ENCODE assay signal across 12 cellular contexts in the genomic region with DNA sequence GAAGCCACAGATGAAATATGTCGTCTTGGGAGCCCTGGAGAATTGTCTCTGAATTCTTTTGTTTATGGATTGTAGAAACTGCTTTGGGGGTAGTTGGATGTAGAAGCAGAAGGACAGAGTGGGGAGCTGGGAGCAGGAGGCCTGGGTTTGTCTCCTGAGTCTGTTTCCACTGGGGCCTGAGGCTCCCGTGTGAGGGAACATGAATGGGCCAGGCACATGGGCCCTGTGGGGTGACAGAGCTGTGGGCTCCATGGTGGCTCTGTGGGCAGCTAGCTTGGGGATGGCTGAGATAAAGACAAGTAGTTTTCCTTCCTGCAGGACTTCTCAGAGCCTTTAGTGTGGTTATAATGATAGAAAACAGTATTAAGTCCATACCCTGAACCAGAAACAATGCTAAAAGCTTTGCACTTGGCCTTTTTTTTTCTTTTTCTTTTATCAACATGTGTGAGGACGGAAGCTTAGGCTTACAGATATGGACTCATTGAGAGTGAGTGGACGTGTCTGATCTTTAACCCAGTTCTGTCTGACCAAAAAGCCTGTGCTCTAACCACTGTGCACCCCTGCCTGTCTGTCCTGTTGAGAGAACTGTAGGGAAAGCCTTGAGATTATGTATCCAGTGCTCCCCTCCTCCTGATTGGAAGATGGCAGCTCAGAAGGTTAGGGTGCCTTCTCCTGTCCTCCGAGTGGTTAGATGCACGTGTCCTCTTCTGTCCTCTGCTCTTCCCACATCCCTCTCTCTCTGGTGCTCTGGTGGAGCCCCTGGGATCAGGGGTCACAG.
DNase-seq lines count a peak whose midpoint lies in the region; ATAC-seq, FAIRE-seq and TF ChIP-seq lines count a peak whose summit lies in the region.
"Had no signal": no experiment of that assay in that cellular context is flagged by ENCODE, and none has a peak within 500 bp of the region (broad histone marks: within the 10 kb centered on the region; RNA-seq: fewer than 3 reads in every experiment).

No MANE protein-coding gene starts in this region.

- TF ChIP-seq EP300 in suprapubic skin (IDR thresholded peaks at IDR 0.05) (no peak), HepG2 (IDR thresholded peaks at IDR 0.05; ENCODE audit: low read depth in 2 of 2, low read length in 2 of 2) (no peak), HepG2 (CRISPR knock-in tag; IDR thresholded peaks at IDR 0.05; ENCODE audit: borderline replicate concordance) (no peak)

- H3K27me3 ChIP-seq in suprapubic skin (peaks cover 22% of the 10 kb centered on the region), HepG2 (ENCODE audit: control insufficient read depth in 1 of 2, insufficient read depth in 2 of 2, low read length in 2 of 2) (peaks cover 4 to 64% of the 10 kb centered on the region in 2 experiments; a peak in 3 of 5 replicates), pancreas (peaks cover 0 to 16% (median 0%) of the 10 kb centered on the region in 4 donors)
- H3K27me3 ChIP-seq: colonic mucosa, gastrocnemius medialis, vagina had no signal

- FAIRE-seq in HepG2 (lab: Jason Lieb, UNC) (no peak), pancreas (lab: Jason Lieb, UNC) (no peak)

- H3K9me3 ChIP-seq in suprapubic skin: no peaks in the 10 kb centered on the region
- H3K9me3 ChIP-seq in HepG2 (ENCODE audit: low read length): no peaks in the 10 kb centered on the region
- H3K9me3 ChIP-seq in pancreas: no peaks in the 10 kb centered on the region
- H3K9me3 ChIP-seq: colonic mucosa, gastrocnemius medialis, prostate gland, vagina had no signal

- H3K9ac ChIP-seq in HepG2 (ENCODE audit: insufficient read depth, low read depth, low read length): no peak overlapping the region

- no peaks in the 10 kb centered on the region for H4K20me1 ChIP-seq in HepG2 (ENCODE audit: insufficient read depth, low read length)

- POLR2A ChIA-PET in T-cell (lab: Charles Lee) (no interaction called here), HepG2 (lab: Yijun Ruan, JAX) (interaction anchor here (1.0 kb wide), 1 partner anchor 116 kb away, joined by 3 read pairs; a partner anchor contains a TSS)

- no TSS peak for BruUV-seq in HepG2 (replicated peaks; lab: Mats Ljungman, UMichigan)

- intact Hi-C loops in activated naive CD4-positive, alpha-beta T cell treated with anti-CD3 and anti-CD28 coated beads for 36 hours (cut with micrococcal nuclease): loop anchor here (1.0 to 2.0 kb wide), 6 partner anchors 80 to 1207 kb away; no protein-coding TSS in a partner anchor
- intact Hi-C loops in dendritic cell treated with granulocyte-macrophage colony-stimulating factor and Interleukin-4, amounts not matched to agents 40 ng/mL and 50 ng/mL, for 4 days (cut with micrococcal nuclease): loop anchor here (1.0 to 10.0 kb wide), 5 partner anchors 82 to 1066 kb away; a partner anchor contains a TSS
- intact Hi-C loops in HepG2 (cut with micrococcal nuclease; ENCODE audit: unreplicated experiment): loop anchor here (1.0 kb wide), 1 partner anchor 207 kb away; no protein-coding TSS in a partner anchor
- intact Hi-C loops in pancreas (cut with DNase I): loop anchor here in 1 of 3 donors (10.0 kb wide), 1 partner anchor 1838 kb away; no protein-coding TSS in a partner anchor

- TF ChIP-seq POLR2A in suprapubic skin (IDR thresholded peaks at IDR 0.05) (no peak), HepG2 (IDR thresholded peaks at IDR 0.05; ENCODE audit: insufficient read depth in 1 of 2, low read depth in 2 of 2, low read length in 2 of 2) (no peak)

- H3K36me3 ChIP-seq in suprapubic skin (no peaks in the 10 kb centered on the region), HepG2 (replicated peaks in 1 of 2; ENCODE audit: control insufficient read depth in 1 of 2, insufficient read depth in 2 of 2, low read length in 2 of 2) (no peaks in the 10 kb centered on the region), pancreas (no peaks in the 10 kb centered on the region)
- H3K36me3 ChIP-seq: colonic mucosa, gastrocnemius medialis, prostate gland, vagina had no signal

- H3K36me3 Mint-ChIP-seq in activated naive CD4-positive, alpha-beta T cell treated with anti-CD3 and anti-CD28 coated beads for 36 hours (ENCODE audit: low read depth): no peaks in the 10 kb centered on the region
- no peaks in the 10 kb centered on the region for H3K36me3 Mint-ChIP-seq in T-cell
- no peaks in the 10 kb centered on the region for H3K36me3 Mint-ChIP-seq in dendritic cell treated with granulocyte-macrophage colony-stimulating factor and Interleukin-4, amounts not matched to agents 40 ng/mL and 50 ng/mL, for 4 days (ENCODE audit: low read depth)

- H3K4me3 Mint-ChIP-seq in activated naive CD4-positive, alpha-beta T cell treated with anti-CD3 and anti-CD28 coated beads for 36 hours: peak overlapping the region; percentile 68
- peak overlapping the region; percentile 48 to 75 (median 70) for H3K4me3 Mint-ChIP-seq in T-cell
- H3K4me3 Mint-ChIP-seq in dendritic cell treated with granulocyte-macrophage colony-stimulating factor and Interleukin-4, amounts not matched to agents 40 ng/mL and 50 ng/mL, for 4 days: peak overlapping the region; percentile 63

- DNase-seq in activated naive CD4-positive, alpha-beta T cell treated with anti-CD3 and anti-CD28 coated beads for 36 hours: no peak
- DNase-seq in activated naive CD4-positive, alpha-beta T cell (lab: John Stamatoyannopoulos, UW): no peak
- no peak for DNase-seq in T-cell
- no peak for DNase-seq in suprapubic skin (ENCODE audit: low spot score in 2 of 2)
- no peak for DNase-seq in NCI-H2081 treated with DMSO at 0.1 percent for 48 hours (lab: John Stamatoyannopoulos, UW)
- no peak for DNase-seq in HepG2 (ENCODE audit: low spot score)
- no peak for DNase-seq in pancreas

- H2AFZ ChIP-seq in HepG2 (ENCODE audit: low read length): no peak overlapping the region

- ATAC-seq in T-cell (replicated peaks in 1 of 4) (no peak), HepG2 (no peak), pancreas (no peak)

- no peaks in the 10 kb centered on the region for H3K9me3 Mint-ChIP-seq in activated naive CD4-positive, alpha-beta T cell treated with anti-CD3 and anti-CD28 coated beads for 36 hours
- no peaks in the 10 kb centered on the region for H3K9me3 Mint-ChIP-seq in T-cell
- H3K9me3 Mint-ChIP-seq in dendritic cell treated with granulocyte-macrophage colony-stimulating factor and Interleukin-4, amounts not matched to agents 40 ng/mL and 50 ng/mL, for 4 days: no peaks in the 10 kb centered on the region

- WGBS in suprapubic skin: 75% methylated on average over 6 of the region's 6 CpGs
- 12% methylated on average over 6 of the region's 6 CpGs for WGBS in HepG2 (ENCODE audit: low lambda C conversion rate)
- 37 to 61% methylated on average over 6 of the region's 6 CpGs for WGBS in pancreas, 2 donors

- no peak overlapping the region for H3K4me2 ChIP-seq in HepG2 (ENCODE audit: low read depth, low read length)

- in situ Hi-C loops in HepG2 (cut with HindIII; ENCODE audit: extremely low pct_ligation_motif_present, low pct_unique_long_range_greater_than_20kb): loop anchor here (10.0 to 25.0 kb wide), 2 partner anchors 1068 to 1831 kb away; no protein-coding TSS in a partner anchor

- peaks cover 43% of the 10 kb centered on the region for H3K4me1 Mint-ChIP-seq in activated naive CD4-positive, alpha-beta T cell treated with anti-CD3 and anti-CD28 coated beads for 36 hours (ENCODE audit: low read depth)
- peaks cover 47 to 63% (median 54%) of the 10 kb centered on the region in 3 donors for H3K4me1 Mint-ChIP-seq in T-cell
- peaks cover 85% of the 10 kb centered on the region for H3K4me1 Mint-ChIP-seq in dendritic cell treated with granulocyte-macrophage colony-stimulating factor and Interleukin-4, amounts not matched to agents 40 ng/mL and 50 ng/mL, for 4 days (ENCODE audit: low read depth)

- H3K4me3 ChIP-seq in suprapubic skin (peak overlapping the region; percentile 15), HepG2 (replicated peaks in 1 of 3; ENCODE audit: insufficient read depth in 1 of 3, low read depth in 2 of 3, low read length in 3 of 3) (no peak overlapping the region), pancreas (no peak overlapping the region)
- H3K4me3 ChIP-seq: colonic mucosa, prostate gland, vagina had no signal

- H3K27ac ChIP-seq in suprapubic skin (no peak overlapping the region), HepG2 (ENCODE audit: extremely low read length, insufficient read depth, low read length) (no peak overlapping the region), pancreas (no peak overlapping the region)
- H3K27ac ChIP-seq: colonic mucosa, prostate gland, vagina had no signal

- no peak overlapping the region for H3K27ac Mint-ChIP-seq in activated naive CD4-positive, alpha-beta T cell treated with anti-CD3 and anti-CD28 coated beads for 36 hours
- H3K27ac Mint-ChIP-seq in T-cell: peak overlapping the region; percentile 79 to 82
- H3K27ac Mint-ChIP-seq in dendritic cell treated with granulocyte-macrophage colony-stimulating factor and Interleukin-4, amounts not matched to agents 40 ng/mL and 50 ng/mL, for 4 days: peak overlapping the region; percentile 81

- CTCF ChIA-PET in activated naive CD4-positive, alpha-beta T cell treated with anti-CD3 and anti-CD28 coated beads for 36 hours (lab: Charles Lee): interaction anchor here (0.6 to 4.1 kb wide), 18 partner anchors 12 to 1172 kb away, joined by 3 to 35 read pairs (median 4); a partner anchor contains a TSS
- CTCF ChIA-PET in T-cell (lab: Charles Lee): interaction anchor here (0.5 to 2.2 kb wide), 11 partner anchors 64 to 1172 kb away, joined by 3 to 35 read pairs (median 4); a partner anchor contains a TSS
- CTCF ChIA-PET in HepG2 (lab: Yijun Ruan, JAX; ENCODE audit: low intra/inter-chr PET ratio, low total read pairs): interaction anchor here (0.8 to 1.4 kb wide), 4 partner anchors 206 to 1840 kb away, joined by 3 to 5 read pairs (median 4); no protein-coding TSS in a partner anchor

- TF ChIP-seq CTCF in suprapubic skin (IDR thresholded peaks at IDR 0.05) (no peak), HepG2 (CRISPR knock-in tag; IDR thresholded peaks at IDR 0.05) (no peak), pancreas (IDR thresholded peaks at IDR 0.05) (no peak)

- H3K79me2 ChIP-seq in HepG2 (ENCODE audit: insufficient read depth, low read length): no peaks in the 10 kb centered on the region

- H3K27me3 Mint-ChIP-seq in activated naive CD4-positive, alpha-beta T cell treated with anti-CD3 and anti-CD28 coated beads for 36 hours (ENCODE audit: low read depth): no peaks in the 10 kb centered on the region
- H3K27me3 Mint-ChIP-seq in T-cell: no peaks in the 10 kb centered on the region
- H3K27me3 Mint-ChIP-seq in dendritic cell treated with granulocyte-macrophage colony-stimulating factor and Interleukin-4, amounts not matched to agents 40 ng/mL and 50 ng/mL, for 4 days: no peaks in the 10 kb centered on the region

- no peak for TF ChIP-seq RAD21 in HepG2 (CRISPR knock-in tag; IDR thresholded peaks at IDR 0.05)

- H3K4me1 ChIP-seq in suprapubic skin: peaks cover 29% of the 10 kb centered on the region
- peaks cover 10% of the 10 kb centered on the region; the same call in 1 of the 2 replicates for H3K4me1 ChIP-seq in HepG2 (ENCODE audit: insufficient read depth, low read length)
- no peaks in the 10 kb centered on the region for H3K4me1 ChIP-seq in pancreas
- H3K4me1 ChIP-seq: colonic mucosa, prostate gland had no signal
